8 cellular contexts compared by ENCODE assay signal in the genomic region with DNA sequence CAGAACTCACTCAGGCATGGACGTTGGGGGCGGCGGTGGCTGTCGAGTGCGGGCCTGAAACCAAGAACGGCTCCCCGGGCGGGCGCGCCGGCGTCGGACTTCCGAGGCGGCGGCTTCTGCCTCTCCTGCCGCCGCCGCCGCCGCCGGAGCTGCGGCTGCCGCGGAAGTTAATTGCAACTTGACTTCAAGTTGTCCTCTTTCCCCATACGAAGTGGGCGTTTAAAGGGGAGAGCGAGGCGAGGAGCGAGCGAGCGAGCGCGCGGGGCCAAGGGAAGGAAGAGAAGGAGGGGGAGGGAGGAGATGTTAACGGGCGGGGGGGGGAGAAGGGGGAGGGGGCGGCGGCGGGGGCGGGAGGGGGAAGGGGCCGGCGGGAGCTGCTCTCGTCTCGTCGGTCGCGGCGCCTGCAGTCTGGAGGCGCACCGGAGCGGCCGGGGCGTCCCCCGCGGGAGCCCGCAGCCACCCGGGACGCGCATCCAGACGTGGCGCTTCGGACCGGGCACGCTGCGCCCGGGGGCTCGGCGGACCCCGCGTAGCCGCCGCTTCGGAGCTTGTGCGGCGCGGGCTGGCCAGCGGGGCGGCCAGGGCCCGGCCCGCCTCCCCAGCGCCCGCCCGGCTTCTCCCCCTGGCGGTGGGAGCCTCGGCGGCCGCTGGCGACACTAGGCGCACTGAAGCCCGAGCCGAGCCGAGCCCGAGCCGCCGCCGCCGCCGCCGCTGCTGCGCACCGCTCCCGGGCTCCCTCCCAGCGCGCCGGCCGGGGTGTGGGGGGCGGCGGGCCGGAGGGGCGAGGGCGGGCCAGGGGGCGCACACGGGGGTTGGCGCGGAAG. TPM values are rescaled to one million over a fixed set of nuclear protein-coding genes. Genes with fewer than 3 reads are reported as not detected.
DNase-seq lines count a peak whose midpoint lies in the region; ATAC-seq lines count a peak whose summit lies in the region.

No MANE protein-coding gene starts in this region.

- peak; percentile 84 for ATAC-seq in GM19438 (IDR thresholded peaks at IDR 0.05; ENCODE audit: low read depth, unreplicated experiment)
- peak; percentile 95 for ATAC-seq in HG03571 (IDR thresholded peaks at IDR 0.05; ENCODE audit: unreplicated experiment)
- peak; percentile 97 to 98 for ATAC-seq in left cardiac atrium

- peak overlapping the region; percentile 79 to 96 (median 92) for H3K27ac Mint-ChIP-seq in CD4-positive, alpha-beta memory T cell

- H3K4me3 ChIP-seq in CD4-positive, alpha-beta memory T cell (ENCODE audit: low read length in 2 of 2), result peak overlapping the region; percentile 82 to 91
- peak overlapping the region; percentile 76 for H3K4me3 ChIP-seq in SK-N-MC

- POLR2A ChIA-PET in CD4-positive, alpha-beta memory T cell (lab: Charles Lee; ENCODE audit: partially characterized antibody), result interaction anchor here (0.7 to 5.5 kb wide), 17 partner anchors 12 to 342 kb away, joined by 3 to 88 read pairs (median 5); a partner anchor contains a TSS

- H3K36me3 Mint-ChIP-seq in CD4-positive, alpha-beta memory T cell, result peaks cover 26 to 49% of the 10 kb centered on the region in 2 donors

- peak overlapping the region; percentile 83 for H3K27ac ChIP-seq in CD4-positive, alpha-beta memory T cell (ENCODE audit: low read depth, low read length)
- H3K27ac ChIP-seq in SK-N-MC, result no peak overlapping the region

- H3K4me1 ChIP-seq in CD4-positive, alpha-beta memory T cell (ENCODE audit: insufficient read depth, low read length), result peaks cover 47% of the 10 kb centered on the region

- peaks cover 0 to 6% of the 10 kb centered on the region in 2 donors for H3K9me3 ChIP-seq in CD4-positive, alpha-beta memory T cell (ENCODE audit: control insufficient read depth in 1 of 2, low read length in 2 of 2)
- H3K9me3 ChIP-seq in SK-N-MC (ENCODE audit: low read depth, low read length), result no peaks in the 10 kb centered on the region

- peaks cover 0 to 16% (median 10%) of the 10 kb centered on the region in 8 donors for H3K9me3 Mint-ChIP-seq in CD4-positive, alpha-beta memory T cell

- DNase-seq in CD4-positive, alpha-beta memory T cell, result peak; percentile 79 to 88 (median 82)
- DNase-seq in SK-N-MC (ENCODE audit: low read depth, low spot score) (no peak), left cardiac atrium (peak; percentile 74), putamen (ENCODE audit: low spot score) (peak; percentile 37), GOT3 (lab: John Stamatoyannopoulos, UW) (no peak)
- DNase-seq in activated naive CD4-positive, alpha-beta T cell treated with anti-CD3 and anti-CD28 coated beads, Interleukin-2, amount 50 U/mL, for 16 hours, result peak; percentile 79

- no peaks in the 10 kb centered on the region for H3K36me3 ChIP-seq in CD4-positive, alpha-beta memory T cell (ENCODE audit: insufficient read depth, low read length)
- no peaks in the 10 kb centered on the region for H3K36me3 ChIP-seq in SK-N-MC (ENCODE audit: insufficient read depth, low read length)

- H3K27me3 ChIP-seq in CD4-positive, alpha-beta memory T cell (ENCODE audit: insufficient read depth, low read length), result no peaks in the 10 kb centered on the region

- H3K27me3 Mint-ChIP-seq in CD4-positive, alpha-beta memory T cell, result no peaks in the 10 kb centered on the region

- CTCF ChIA-PET in CD4-positive, alpha-beta memory T cell (lab: Charles Lee; ENCODE audit: partially characterized antibody), result interaction anchor here (0.8 to 2.3 kb wide), 4 partner anchors 10 to 115 kb away, joined by 3 to 6 read pairs (median 4); no protein-coding TSS in a partner anchor

- H3K4me1 Mint-ChIP-seq in CD4-positive, alpha-beta memory T cell, result peaks cover 24 to 65% (median 43%) of the 10 kb centered on the region in 4 donors

- peak overlapping the region; percentile 65 for H3K9ac ChIP-seq in SK-N-MC (ENCODE audit: insufficient read length)

- H3K4me3 Mint-ChIP-seq in CD4-positive, alpha-beta memory T cell, result peak overlapping the region; percentile 93 to 98 (median 96)

- intact Hi-C loops in CD4-positive, alpha-beta memory T cell (cut with micrococcal nuclease), result loop anchor here (1.0 to 5.0 kb wide), 10 partner anchors 10 to 542 kb away; a partner anchor contains a TSS
- intact Hi-C loops in left cardiac atrium (cut with DNase I), result no loop called here

RNA-seq across cellular contexts. Expression of a gene that starts 19.7 kb away (rescaled TPM):
- total RNA-seq in CD4-positive, alpha-beta memory T cell, result 100 to 1,000 TPM; 211 TPM
- 100 to 1,000 TPM; 101 to 109 TPM for polyA plus RNA-seq in CD4-positive, alpha-beta memory T cell
- 10 to 100 TPM; 28.5 to 33.5 TPM for total RNA-seq in left cardiac atrium

Comparison
In these comparisons a context has a peak if more than half of its experiments do, and no peak if none do; other contexts are left out.
1. DNase-seq: peak in CD4-positive, alpha-beta memory T cell (5 of 5), activated naive CD4-positive, alpha-beta T cell treated with anti-CD3 and anti-CD28 coated beads, Interleukin-2, amount 50 U/mL, for 16 hours (single experiment), left cardiac atrium (single experiment) and putamen (single experiment); none in SK-N-MC (single experiment) and GOT3 (single experiment).
2. RNA of a gene that starts 19.7 kb away (total RNA-seq): 211 TPM in CD4-positive, alpha-beta memory T cell; 28.5 to 33.5 TPM in left cardiac atrium; every median in the first group is over 4 times any median in the second.
3. Peak in every context shown above with its lines, with median percentiles within 50 percentile points of each other: ATAC-seq.